ENCODE assay signal across 20 cellular contexts in the genomic region with DNA sequence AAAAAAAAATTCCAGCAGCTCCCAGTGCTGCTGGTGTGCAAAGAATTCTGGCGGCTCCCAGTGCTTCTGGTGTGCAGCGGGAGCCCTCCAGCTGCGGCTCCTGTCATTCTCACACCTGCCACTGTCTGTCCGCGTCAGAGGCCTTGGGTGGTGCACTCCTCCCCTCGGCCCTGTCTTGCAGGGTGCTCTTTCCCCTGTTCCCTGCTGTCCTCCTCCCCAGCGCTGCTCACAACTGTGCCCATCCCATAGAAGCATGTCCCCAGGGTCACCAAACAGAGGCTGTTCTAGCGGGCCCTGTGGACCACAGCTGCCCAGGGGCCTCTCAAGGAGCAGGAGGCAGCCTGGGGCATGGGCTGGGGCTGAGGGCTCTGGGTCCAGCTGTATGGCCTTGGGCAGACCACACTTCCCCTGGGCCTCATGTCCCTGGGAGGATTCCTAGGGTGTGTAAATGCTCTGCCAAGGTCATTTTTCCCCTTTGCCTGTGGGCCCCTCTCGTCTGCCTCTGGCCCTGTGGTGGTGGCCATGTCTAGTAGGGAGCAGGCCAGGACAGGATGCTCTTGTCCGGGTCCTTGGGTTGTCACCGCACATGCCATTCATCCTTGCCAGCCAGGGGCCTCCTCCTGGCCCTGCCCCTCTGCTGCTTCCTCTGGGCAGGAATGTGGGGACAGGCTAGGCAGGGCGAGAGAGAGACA.
A peak's percentile ranks its signal among the peaks of the same experiment; 100 is the strongest.
DNase-seq lines count a peak whose midpoint lies in the region; ATAC-seq and TF ChIP-seq lines count a peak whose summit lies in the region.
"Had no signal": no experiment of that assay in that cellular context is flagged by ENCODE, and none has a peak within 500 bp of the region (broad histone marks: within the 10 kb centered on the region; RNA-seq: fewer than 3 reads in every experiment).

No MANE protein-coding gene starts in this region.

- peak; percentile 5 for DNase-seq in activated naive CD4-positive, alpha-beta T cell treated with anti-CD3 and anti-CD28 coated beads, Interleukin-2, amount 10 ng/mL, durations not matched to agents 7 days and 5 days
- no peak for DNase-seq in activated naive CD4-positive, alpha-beta T cell treated with anti-CD3 and anti-CD28 coated beads, Interleukin-2, amount 50 U/mL, for 16 hours
- DNase-seq in WTC11 (ENCODE audit: low spot score) (peak; percentile 7), mesenteric fat pad (ENCODE audit: low spot score) (peak; percentile 65)
- DNase-seq in stimulated activated effector memory CD8-positive, alpha-beta T cell treated with anti-CD3 and anti-CD28 coated beads, Interleukin-12 subunit alpha, Interleukin-12 subunit beta, amount 100 ng/mL, for 72 hours (ENCODE audit: low spot score in 2 of 2), result no peak
- DNase-seq: ACHN; activated CD4-positive, alpha-beta T cell treated with anti-CD3 and anti-CD28 coated beads, Interleukin-2, amount 10 ng/mL, durations not matched to agents 7 days and 5 days; effector CD4-positive, alpha-beta T cell; GM23248; NCI-H1048; NCI-H2081; NCI-H510A treated with DMSO at 0.1 percent for 48 hours had no signal

- peaks cover 16% of the 10 kb centered on the region for H3K36me3 Mint-ChIP-seq in activated naive CD4-positive, alpha-beta T cell treated with anti-CD3 and anti-CD28 coated beads, Interleukin-2, amount 10 ng/mL, durations not matched to agents 7 days and 5 days
- H3K36me3 Mint-ChIP-seq in WTC11, result 0 out of 2 replicates have a peak, but pooled peaks cover 2% of the 10 kb centered on the region
- H3K36me3 Mint-ChIP-seq in stimulated activated effector memory CD8-positive, alpha-beta T cell treated with anti-CD3 and anti-CD28 coated beads, Interleukin-12 subunit alpha, Interleukin-12 subunit beta, amount 100 ng/mL, for 72 hours, result peaks cover 48% of the 10 kb centered on the region

- no peak overlapping the region for H3K4me3 Mint-ChIP-seq in activated naive CD4-positive, alpha-beta T cell treated with anti-CD3 and anti-CD28 coated beads, Interleukin-2, amount 10 ng/mL, durations not matched to agents 7 days and 5 days
- H3K4me3 Mint-ChIP-seq in WTC11, result no peak overlapping the region
- no peak overlapping the region for H3K4me3 Mint-ChIP-seq in stimulated activated effector memory CD8-positive, alpha-beta T cell treated with anti-CD3 and anti-CD28 coated beads, Interleukin-12 subunit alpha, Interleukin-12 subunit beta, amount 100 ng/mL, for 72 hours
- H3K4me3 Mint-ChIP-seq: activated CD4-positive, alpha-beta T cell treated with anti-CD3 and anti-CD28 coated beads, Interleukin-2, amount 10 ng/mL, durations not matched to agents 7 days and 5 days; activated T-helper 1 cell treated with anti-CD3 and anti-CD28 coated beads, Interleukin-12 subunit alpha, Interleukin-12 subunit beta, Interleukin-2, Interleukin-4 antibody, amounts not matched to agents 30 ng/mL and 10 ng/mL and 1 ng/mL, durations not matched to agents 14 hours and 24 hours and 36 hours; mesothelial cell of epicardium; neural progenitor cell; stimulated activated naive CD8-positive, alpha-beta T cell treated with anti-CD3 and anti-CD28 coated beads, Interleukin-15, Interleukin-2, amounts not matched to agents 100 ng/mL and 50 ng/mL, for 24 hours had no signal

- no peak overlapping the region for H3K27ac Mint-ChIP-seq in activated naive CD4-positive, alpha-beta T cell treated with anti-CD3 and anti-CD28 coated beads, Interleukin-2, amount 10 ng/mL, durations not matched to agents 7 days and 5 days
- 0 out of 2 replicates have a peak overlapping the region, but pooled peaks have one; percentile 65 for H3K27ac Mint-ChIP-seq in WTC11
- H3K27ac Mint-ChIP-seq in stimulated activated effector memory CD8-positive, alpha-beta T cell treated with anti-CD3 and anti-CD28 coated beads, Interleukin-12 subunit alpha, Interleukin-12 subunit beta, amount 100 ng/mL, for 72 hours, result peak overlapping the region; percentile 52
- H3K27ac Mint-ChIP-seq: activated CD4-positive, alpha-beta T cell treated with anti-CD3 and anti-CD28 coated beads, Interleukin-2, amount 10 ng/mL, durations not matched to agents 7 days and 5 days; activated T-helper 1 cell treated with anti-CD3 and anti-CD28 coated beads, Interleukin-12 subunit alpha, Interleukin-12 subunit beta, Interleukin-2, Interleukin-4 antibody, amounts not matched to agents 30 ng/mL and 10 ng/mL and 1 ng/mL, durations not matched to agents 14 hours and 24 hours and 36 hours; mesothelial cell of epicardium; neural progenitor cell; stimulated activated naive CD8-positive, alpha-beta T cell treated with anti-CD3 and anti-CD28 coated beads, Interleukin-15, Interleukin-2, amounts not matched to agents 100 ng/mL and 50 ng/mL, for 24 hours had no signal

- POLR2A ChIA-PET in WTC11 (lab: Charles Lee), result no interaction called here

- CTCF ChIA-PET in activated naive CD4-positive, alpha-beta T cell treated with anti-CD3 and anti-CD28 coated beads, Interleukin-2, amount 10 ng/mL, durations not matched to agents 7 days and 5 days (lab: Charles Lee), result no interaction called here
- CTCF ChIA-PET in WTC11 (lab: Charles Lee), result interaction anchor here (1.0 kb wide), 1 partner anchor 52 kb away, joined by 3 read pairs; no protein-coding TSS in a partner anchor

- H3K9me3 Mint-ChIP-seq in activated naive CD4-positive, alpha-beta T cell treated with anti-CD3 and anti-CD28 coated beads, Interleukin-2, amount 10 ng/mL, durations not matched to agents 7 days and 5 days, result no peaks in the 10 kb centered on the region
- H3K9me3 Mint-ChIP-seq in WTC11, result no peaks in the 10 kb centered on the region
- H3K9me3 Mint-ChIP-seq in stimulated activated effector memory CD8-positive, alpha-beta T cell treated with anti-CD3 and anti-CD28 coated beads, Interleukin-12 subunit alpha, Interleukin-12 subunit beta, amount 100 ng/mL, for 72 hours, result no peaks in the 10 kb centered on the region
- H3K9me3 Mint-ChIP-seq: activated CD4-positive, alpha-beta T cell treated with anti-CD3 and anti-CD28 coated beads, Interleukin-2, amount 10 ng/mL, durations not matched to agents 7 days and 5 days; activated T-helper 1 cell treated with anti-CD3 and anti-CD28 coated beads, Interleukin-12 subunit alpha, Interleukin-12 subunit beta, Interleukin-2, Interleukin-4 antibody, amounts not matched to agents 30 ng/mL and 10 ng/mL and 1 ng/mL, durations not matched to agents 14 hours and 24 hours and 36 hours; stimulated activated naive CD8-positive, alpha-beta T cell treated with anti-CD3 and anti-CD28 coated beads, Interleukin-15, Interleukin-2, amounts not matched to agents 100 ng/mL and 50 ng/mL, for 24 hours had no signal

- ATAC-seq in WTC11, result no peak
- no peak for ATAC-seq in stimulated activated effector memory CD8-positive, alpha-beta T cell treated with anti-CD3 and anti-CD28 coated beads, Interleukin-12 subunit alpha, Interleukin-12 subunit beta, amount 100 ng/mL, for 72 hours
- ATAC-seq in GM18519 (IDR thresholded peaks at IDR 0.05; ENCODE audit: low FRiP score, unreplicated experiment), result no peak
- no peak for ATAC-seq in GM19023 (IDR thresholded peaks at IDR 0.05; ENCODE audit: unreplicated experiment)
- ATAC-seq in GM18907 (IDR thresholded peaks at IDR 0.05; ENCODE audit: unreplicated experiment), result no peak
- ATAC-seq: esophagus mucosa had no signal

- no peaks in the 10 kb centered on the region for H3K27me3 Mint-ChIP-seq in activated naive CD4-positive, alpha-beta T cell treated with anti-CD3 and anti-CD28 coated beads, Interleukin-2, amount 10 ng/mL, durations not matched to agents 7 days and 5 days
- H3K27me3 Mint-ChIP-seq in WTC11 (ENCODE audit: low read depth), result no peaks in the 10 kb centered on the region
- H3K27me3 Mint-ChIP-seq: activated CD4-positive, alpha-beta T cell treated with anti-CD3 and anti-CD28 coated beads, Interleukin-2, amount 10 ng/mL, durations not matched to agents 7 days and 5 days; stimulated activated naive CD8-positive, alpha-beta T cell treated with anti-CD3 and anti-CD28 coated beads, Interleukin-15, Interleukin-2, amounts not matched to agents 100 ng/mL and 50 ng/mL, for 24 hours had no signal

- H3K4me1 Mint-ChIP-seq in activated naive CD4-positive, alpha-beta T cell treated with anti-CD3 and anti-CD28 coated beads, Interleukin-2, amount 10 ng/mL, durations not matched to agents 7 days and 5 days, result no peaks in the 10 kb centered on the region
- no peaks in the 10 kb centered on the region; the same call in 1 of the 2 replicates for H3K4me1 Mint-ChIP-seq in WTC11
- peaks cover 4% of the 10 kb centered on the region for H3K4me1 Mint-ChIP-seq in stimulated activated effector memory CD8-positive, alpha-beta T cell treated with anti-CD3 and anti-CD28 coated beads, Interleukin-12 subunit alpha, Interleukin-12 subunit beta, amount 100 ng/mL, for 72 hours
- H3K4me1 Mint-ChIP-seq: activated CD4-positive, alpha-beta T cell treated with anti-CD3 and anti-CD28 coated beads, Interleukin-2, amount 10 ng/mL, durations not matched to agents 7 days and 5 days; neural progenitor cell had no signal

- no peak for TF ChIP-seq CTCF in WTC11 (IDR thresholded peaks at IDR 0.05)

TF ChIP-seq in WTC11, 78 proteins besides CTCF, POLR2A, EP300 and RAD21:
- no peak for TF ChIP-seq KAT7 (CRISPR knock-in tag; IDR thresholded peaks at IDR 0.05; ENCODE audit: borderline replicate concordance)
- no peak for TF ChIP-seq OVOL2 (CRISPR knock-in tag; IDR thresholded peaks at IDR 0.05; ENCODE audit: borderline replicate concordance)
- TF ChIP-seq ZNF263 (CRISPR knock-in tag; IDR thresholded peaks at IDR 0.05; ENCODE audit: low read depth), result no peak
- no peak for TF ChIP-seq CREM (CRISPR knock-in tag; IDR thresholded peaks at IDR 0.05)
- no peak for TF ChIP-seq GRHL2 (CRISPR knock-in tag; IDR thresholded peaks at IDR 0.05; ENCODE audit: insufficient replicate concordance, severe bottlenecking)

Comparison
In these comparisons a context has a peak if more than half of its experiments do, and no peak if none do; other contexts are left out.
1. DNase-seq: peak in activated naive CD4-positive, alpha-beta T cell treated with anti-CD3 and anti-CD28 coated beads, Interleukin-2, amount 10 ng/mL, durations not matched to agents 7 days and 5 days (single experiment), WTC11 (single experiment) and mesenteric fat pad (single experiment); none in activated naive CD4-positive, alpha-beta T cell treated with anti-CD3 and anti-CD28 coated beads, Interleukin-2, amount 50 U/mL, for 16 hours (single experiment) and stimulated activated effector memory CD8-positive, alpha-beta T cell treated with anti-CD3 and anti-CD28 coated beads, Interleukin-12 subunit alpha, Interleukin-12 subunit beta, amount 100 ng/mL, for 72 hours (0 of 2).